1 cellular context compared by ENCODE assay signal in genomic region chr22:22343603-22344276, GRCh38.
TF ChIP-seq lines count a peak whose summit lies in the region.

No MANE protein-coding gene starts in this region.

TF ChIP-seq in K562, 482 proteins besides CTCF, POLR2A, EP300 and RAD21 (continued from another document):
- TF ChIP-seq, protein P1, sequence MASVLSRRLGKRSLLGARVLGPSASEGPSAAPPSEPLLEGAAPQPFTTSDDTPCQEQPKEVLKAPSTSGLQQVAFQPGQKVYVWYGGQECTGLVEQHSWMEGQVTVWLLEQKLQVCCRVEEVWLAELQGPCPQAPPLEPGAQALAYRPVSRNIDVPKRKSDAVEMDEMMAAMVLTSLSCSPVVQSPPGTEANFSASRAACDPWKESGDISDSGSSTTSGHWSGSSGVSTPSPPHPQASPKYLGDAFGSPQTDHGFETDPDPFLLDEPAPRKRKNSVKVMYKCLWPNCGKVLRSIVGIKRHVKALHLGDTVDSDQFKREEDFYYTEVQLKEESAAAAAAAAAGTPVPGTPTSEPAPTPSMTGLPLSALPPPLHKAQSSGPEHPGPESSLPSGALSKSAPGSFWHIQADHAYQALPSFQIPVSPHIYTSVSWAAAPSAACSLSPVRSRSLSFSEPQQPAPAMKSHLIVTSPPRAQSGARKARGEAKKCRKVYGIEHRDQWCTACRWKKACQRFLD (CRISPR knock-in tag; IDR thresholded peaks at IDR 0.05) = no peak
- no peak for TF ChIP-seq ZNF561 (CRISPR knock-in tag; conservative IDR thresholded peaks at IDR 0.05)
- TF ChIP-seq SRSF3 (IDR thresholded peaks at IDR 0.05; ENCODE audit: insufficient read depth, low read length) = no peak
- TF ChIP-seq GTF2A2 (tag; IDR thresholded peaks at IDR 0.05) = no peak
- 0 out of 2 replicates have a peak, but pooled peaks have one; percentile 25 for TF ChIP-seq MED1 (CRISPR knock-in tag; IDR thresholded peaks at IDR 0.05; ENCODE audit: borderline replicate concordance)
- TF ChIP-seq BRCA1 (IDR thresholded peaks at IDR 0.05) = no peak
- TF ChIP-seq BRCA1 (CRISPR knock-in tag; IDR thresholded peaks at IDR 0.05) = 0 out of 2 replicates have a peak, but pooled peaks have one; percentile 35
- TF ChIP-seq ZNF449 (CRISPR knock-in tag; IDR thresholded peaks at IDR 0.05) = no peak
- peak; percentile 14 for TF ChIP-seq RBBP5 (IDR thresholded peaks at IDR 0.05; ENCODE audit: borderline replicate concordance, insufficient read depth, low read length, poor library complexity, severe bottlenecking)
- TF ChIP-seq MAFF (IDR thresholded peaks at IDR 0.05; ENCODE audit: low read length) = no peak
- TF ChIP-seq PPARD (CRISPR knock-in tag; IDR thresholded peaks at IDR 0.05) = no peak
- no peak for TF ChIP-seq ZNF764 (CRISPR knock-in tag; IDR thresholded peaks at IDR 0.05; ENCODE audit: low read depth)
- TF ChIP-seq CTCFL (IDR thresholded peaks at IDR 0.05; ENCODE audit: borderline replicate concordance, insufficient read depth, low read depth, low read length, poor library complexity, severe bottlenecking) = no peak
- TF ChIP-seq, protein P2, sequence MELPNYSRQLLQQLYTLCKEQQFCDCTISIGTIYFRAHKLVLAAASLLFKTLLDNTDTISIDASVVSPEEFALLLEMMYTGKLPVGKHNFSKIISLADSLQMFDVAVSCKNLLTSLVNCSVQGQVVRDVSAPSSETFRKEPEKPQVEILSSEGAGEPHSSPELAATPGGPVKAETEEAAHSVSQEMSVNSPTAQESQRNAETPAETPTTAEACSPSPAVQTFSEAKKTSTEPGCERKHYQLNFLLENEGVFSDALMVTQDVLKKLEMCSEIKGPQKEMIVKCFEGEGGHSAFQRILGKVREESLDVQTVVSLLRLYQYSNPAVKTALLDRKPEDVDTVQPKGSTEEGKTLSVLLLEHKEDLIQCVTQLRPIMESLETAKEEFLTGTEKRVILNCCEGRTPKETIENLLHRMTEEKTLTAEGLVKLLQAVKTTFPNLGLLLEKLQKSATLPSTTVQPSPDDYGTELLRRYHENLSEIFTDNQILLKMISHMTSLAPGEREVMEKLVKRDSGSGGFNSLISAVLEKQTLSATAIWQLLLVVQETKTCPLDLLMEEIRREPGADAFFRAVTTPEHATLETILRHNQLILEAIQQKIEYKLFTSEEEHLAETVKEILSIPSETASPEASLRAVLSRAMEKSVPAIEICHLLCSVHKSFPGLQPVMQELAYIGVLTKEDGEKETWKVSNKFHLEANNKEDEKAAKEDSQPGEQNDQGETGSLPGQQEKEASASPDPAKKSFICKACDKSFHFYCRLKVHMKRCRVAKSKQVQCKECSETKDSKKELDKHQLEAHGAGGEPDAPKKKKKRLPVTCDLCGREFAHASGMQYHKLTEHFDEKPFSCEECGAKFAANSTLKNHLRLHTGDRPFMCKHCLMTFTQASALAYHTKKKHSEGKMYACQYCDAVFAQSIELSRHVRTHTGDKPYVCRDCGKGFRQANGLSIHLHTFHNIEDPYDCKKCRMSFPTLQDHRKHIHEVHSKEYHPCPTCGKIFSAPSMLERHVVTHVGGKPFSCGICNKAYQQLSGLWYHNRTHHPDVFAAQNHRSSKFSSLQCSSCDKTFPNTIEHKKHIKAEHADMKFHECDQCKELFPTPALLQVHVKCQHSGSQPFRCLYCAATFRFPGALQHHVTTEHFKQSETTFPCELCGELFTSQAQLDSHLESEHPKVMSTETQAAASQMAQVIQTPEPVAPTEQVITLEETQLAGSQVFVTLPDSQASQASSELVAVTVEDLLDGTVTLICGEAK (IDR thresholded peaks at IDR 0.05) = no peak
- TF ChIP-seq, protein P2 (CRISPR knock-in tag; IDR thresholded peaks at IDR 0.05) = 0 out of 2 replicates have a peak, but pooled peaks have one; percentile 9
- TF ChIP-seq SLC30A9 (CRISPR knock-in tag; IDR thresholded peaks at IDR 0.05) = no peak
- TF ChIP-seq, protein P3, sequence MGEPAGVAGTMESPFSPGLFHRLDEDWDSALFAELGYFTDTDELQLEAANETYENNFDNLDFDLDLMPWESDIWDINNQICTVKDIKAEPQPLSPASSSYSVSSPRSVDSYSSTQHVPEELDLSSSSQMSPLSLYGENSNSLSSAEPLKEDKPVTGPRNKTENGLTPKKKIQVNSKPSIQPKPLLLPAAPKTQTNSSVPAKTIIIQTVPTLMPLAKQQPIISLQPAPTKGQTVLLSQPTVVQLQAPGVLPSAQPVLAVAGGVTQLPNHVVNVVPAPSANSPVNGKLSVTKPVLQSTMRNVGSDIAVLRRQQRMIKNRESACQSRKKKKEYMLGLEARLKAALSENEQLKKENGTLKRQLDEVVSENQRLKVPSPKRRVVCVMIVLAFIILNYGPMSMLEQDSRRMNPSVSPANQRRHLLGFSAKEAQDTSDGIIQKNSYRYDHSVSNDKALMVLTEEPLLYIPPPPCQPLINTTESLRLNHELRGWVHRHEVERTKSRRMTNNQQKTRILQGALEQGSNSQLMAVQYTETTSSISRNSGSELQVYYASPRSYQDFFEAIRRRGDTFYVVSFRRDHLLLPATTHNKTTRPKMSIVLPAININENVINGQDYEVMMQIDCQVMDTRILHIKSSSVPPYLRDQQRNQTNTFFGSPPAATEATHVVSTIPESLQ (CRISPR knock-in tag; IDR thresholded peaks at IDR 0.05) = no peak
- no peak for TF ChIP-seq TGIF2 (CRISPR knock-in tag; IDR thresholded peaks at IDR 0.05)
